Comparison of ENCODE assay signal across 9 cellular contexts in genomic region chr10:33126118-33126517, GRCh38.
DNase-seq lines count a peak whose midpoint lies in the region; ATAC-seq and TF ChIP-seq lines count a peak whose summit lies in the region.
"Had no signal": no experiment of that assay in that cellular context is flagged by ENCODE, and none has a peak within 500 bp of the region (broad histone marks: within the 10 kb centered on the region; RNA-seq: fewer than 3 reads in every experiment).

No MANE protein-coding gene starts in this region.

- no peaks in the 10 kb centered on the region for H4K20me1 ChIP-seq in BLaER1

- H3K36me3 ChIP-seq in BLaER1, result no peaks in the 10 kb centered on the region
- H3K36me3 ChIP-seq in KOPT-K1 (ENCODE audit: insufficient read depth, low read length), result no peaks in the 10 kb centered on the region
- H3K36me3 ChIP-seq in right lobe of liver, result no peaks in the 10 kb centered on the region
- H3K36me3 ChIP-seq in ovary, result no peaks in the 10 kb centered on the region

- H3K27ac Mint-ChIP-seq in activated naive CD8-positive, alpha-beta T cell, result peak overlapping the region; percentile 89

- H3K4me1 ChIP-seq in BLaER1 (peaks cover 26% of the 10 kb centered on the region), right lobe of liver (peaks cover 0 to 9% (median 0%) of the 10 kb centered on the region in 4 donors), ovary (ENCODE audit: insufficient read depth) (peaks cover 17% of the 10 kb centered on the region)

- 44% methylated on average over 6 of the region's 7 CpGs for WGBS in right lobe of liver (ENCODE audit: insufficient coverage, low coverage, low lambda C conversion rate, missing lambda C conversion rate)
- WGBS in ovary, 3 donors, result 58 to 70% (median 61%) methylated on average over 7 of the region's 7 CpGs

- TF ChIP-seq CTCF in right lobe of liver (IDR thresholded peaks at IDR 0.05) (no peak), ovary (IDR thresholded peaks at IDR 0.05) (no peak)

- peak; percentile 10 to 61 (median 51) for ATAC-seq in right lobe of liver

- H3K4me3 ChIP-seq in BLaER1, result no peak overlapping the region
- H3K4me3 ChIP-seq in right lobe of liver, result no peak overlapping the region
- H3K4me3 ChIP-seq in ovary, result no peak overlapping the region

- TF ChIP-seq EP300 in ovary (IDR thresholded peaks at IDR 0.05), result no peak

- no peaks in the 10 kb centered on the region for H3K27me3 Mint-ChIP-seq in activated naive CD8-positive, alpha-beta T cell

- H3K9me3 ChIP-seq in BLaER1 (no peaks in the 10 kb centered on the region), KOPT-K1 (ENCODE audit: insufficient read depth, low read length, poor library complexity, severe bottlenecking) (no peaks in the 10 kb centered on the region), right lobe of liver (no peaks in the 10 kb centered on the region), ovary (no peaks in the 10 kb centered on the region)

- intact Hi-C loops in right lobe of liver (cut with DNase I) (no loop called here), ovary (cut with DNase I) (no loop called here)

- no peak overlapping the region for H3K27ac ChIP-seq in BLaER1
- H3K27ac ChIP-seq in KOPT-K1 (ENCODE audit: low read depth, low read length, poor library complexity, severe bottlenecking), result peak overlapping the region; percentile 59
- peak overlapping the region in 2 of 3 donors; percentile 27 to 53 for H3K27ac ChIP-seq in right lobe of liver
- H3K27ac ChIP-seq in ovary, result peak overlapping the region in 1 of 2 donors; percentile 14

- TF ChIP-seq POLR2A in right lobe of liver (IDR thresholded peaks at IDR 0.05) (no peak), ovary (IDR thresholded peaks at IDR 0.05) (no peak)

- DNase-seq in right lobe of liver (no peak), mucosa of gallbladder (ENCODE audit: low spot score) (no peak), ovary (no peak), NCI-H774 (lab: John Stamatoyannopoulos, UW) (no peak), DMS114 treated with DMSO at 0.1 percent for 48 hours (lab: John Stamatoyannopoulos, UW; ENCODE audit: unreplicated experiment) (no peak)
- DNase-seq: T1000 had no signal

- no peak overlapping the region for H3K9ac ChIP-seq in BLaER1

- no peaks in the 10 kb centered on the region for H3K36me3 Mint-ChIP-seq in activated naive CD8-positive, alpha-beta T cell

- H3K4me3 Mint-ChIP-seq in activated naive CD8-positive, alpha-beta T cell, result peak overlapping the region; percentile 2

- H3K27me3 ChIP-seq in BLaER1 (no peaks in the 10 kb centered on the region), right lobe of liver (no peaks in the 10 kb centered on the region), ovary (no peaks in the 10 kb centered on the region)

- H3K4me2 ChIP-seq in BLaER1, result peak overlapping the region; percentile 76; the same call in 1 of the 2 replicates

- no peaks in the 10 kb centered on the region for H3K9me3 Mint-ChIP-seq in activated naive CD8-positive, alpha-beta T cell (ENCODE audit: low read depth)

- peaks cover 71% of the 10 kb centered on the region for H3K4me1 Mint-ChIP-seq in activated naive CD8-positive, alpha-beta T cell (ENCODE audit: low read depth)
